In the genomic region with DNA sequence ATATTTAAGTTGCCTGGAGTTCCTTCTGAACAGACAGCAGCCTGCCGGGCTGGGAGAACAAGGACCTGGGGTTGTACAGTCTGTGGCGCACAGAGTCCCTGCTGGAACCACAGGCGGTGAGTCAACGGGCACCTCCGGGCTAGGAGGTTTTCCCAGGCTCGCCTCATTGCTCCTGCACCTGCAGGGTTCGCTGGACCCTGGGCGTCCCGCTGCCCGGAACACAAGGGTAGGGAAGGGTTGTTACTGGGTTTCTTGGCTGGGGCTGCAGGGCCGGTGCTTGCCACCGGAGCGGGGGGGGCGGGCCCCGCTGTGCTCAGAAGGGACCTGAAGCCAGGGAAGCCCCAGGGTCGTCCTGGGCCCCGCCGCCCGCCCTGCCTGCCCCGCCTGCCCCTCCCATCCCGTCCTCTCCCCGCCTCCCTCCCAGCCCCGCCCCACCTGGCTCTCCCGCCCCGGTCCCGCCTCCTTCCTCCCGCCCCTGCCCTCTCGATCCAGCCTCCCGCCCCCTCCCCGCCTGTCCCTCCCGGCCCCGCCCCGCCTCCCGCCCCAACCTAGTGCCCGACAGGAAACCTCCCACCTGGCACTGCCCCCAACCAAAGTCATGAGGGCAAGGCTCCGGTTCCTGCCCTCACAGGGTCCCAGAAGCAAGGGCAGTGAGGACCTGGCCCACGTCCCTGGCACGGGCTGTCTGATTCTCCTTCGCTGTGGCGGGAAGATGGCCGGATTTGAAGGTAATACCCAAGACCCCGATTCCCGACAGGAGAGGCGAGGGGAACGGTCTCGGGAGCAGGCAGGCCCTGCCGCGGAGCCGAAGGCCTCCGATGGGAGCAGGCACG, we compare ENCODE assay signal across 8 cellular contexts. TPM values are rescaled to one million over a fixed set of nuclear protein-coding genes. Genes with fewer than 3 reads are reported as not detected.
DNase-seq lines count a peak whose midpoint lies in the region; ATAC-seq and TF ChIP-seq lines count a peak whose summit lies in the region.

No MANE protein-coding gene starts in this region.

- peaks cover 6% of the 10 kb centered on the region; the same call in 1 of the 2 replicates for H3K79me2 ChIP-seq in SK-N-SH (ENCODE audit: insufficient read depth)

- no peak for TF ChIP-seq RAD21 in SK-N-SH (IDR thresholded peaks at IDR 0.05; ENCODE audit: low read length)

- H4K20me1 ChIP-seq in SK-N-SH (ENCODE audit: insufficient read depth) = peaks cover 8% of the 10 kb centered on the region; the same call in 1 of the 2 replicates

- peak overlapping the region; percentile 58 for H3K27ac Mint-ChIP-seq in activated naive CD8-positive, alpha-beta T cell treated with anti-CD3 and anti-CD28 coated beads, Interleukin-2, amount 10 ng/mL, durations not matched to agents 7 days and 5 days

- peaks cover 7% of the 10 kb centered on the region for H3K9me3 Mint-ChIP-seq in activated naive CD8-positive, alpha-beta T cell treated with anti-CD3 and anti-CD28 coated beads, Interleukin-2, amount 10 ng/mL, durations not matched to agents 7 days and 5 days

- no peaks in the 10 kb centered on the region for H3K9me2 ChIP-seq in SK-N-SH

- peak overlapping the region; percentile 90 for H3K4me2 ChIP-seq in SK-N-SH

- H3K4me1 ChIP-seq in SK-N-SH (ENCODE audit: control insufficient read depth in 1 of 2, insufficient read depth in 2 of 2, low read depth in 1 of 2, low read length in 1 of 2) (peaks cover 6 to 22% of the 10 kb centered on the region in 2 experiments; a peak in 3 of 4 replicates), psoas muscle (peaks cover 12% of the 10 kb centered on the region), aorta (ENCODE audit: control insufficient read depth in 1 of 2, insufficient read depth in 2 of 2, low read length in 2 of 2) (no peaks in the 10 kb centered on the region)

- no peaks in the 10 kb centered on the region for H3K9me3 ChIP-seq in SK-N-SH
- H3K9me3 ChIP-seq in psoas muscle = no peaks in the 10 kb centered on the region
- no peaks in the 10 kb centered on the region for H3K9me3 ChIP-seq in aorta (ENCODE audit: control insufficient read depth, low read length)

- H3K4me3 Mint-ChIP-seq in activated naive CD8-positive, alpha-beta T cell treated with anti-CD3 and anti-CD28 coated beads, Interleukin-2, amount 10 ng/mL, durations not matched to agents 7 days and 5 days = peak overlapping the region; percentile 80

- H3K27ac ChIP-seq in SK-N-SH (ENCODE audit: low read depth in 2 of 2, low read length in 1 of 2) = peak overlapping the region in 1 of 2 experiments; percentile 35; a peak in 1 of 4 replicates
- peak overlapping the region; percentile 67 for H3K27ac ChIP-seq in psoas muscle
- H3K27ac ChIP-seq in aorta (ENCODE audit: low read depth in 1 of 2, low read length in 2 of 2) = peak overlapping the region in 1 of 2 donors; percentile 51

- H3K36me3 ChIP-seq in SK-N-SH (replicated peaks in 1 of 2; ENCODE audit: control insufficient read depth in 1 of 2, insufficient read depth in 2 of 2, low read length in 1 of 2) (peaks cover 4 to 25% of the 10 kb centered on the region in 2 experiments), psoas muscle (ENCODE audit: insufficient read depth in 1 of 2, low read depth in 1 of 2) (peaks cover 3 to 23% of the 10 kb centered on the region in 2 donors), aorta (ENCODE audit: control insufficient read depth in 1 of 2, insufficient read depth in 2 of 2, low read length in 1 of 2) (peaks cover 0 to 2% of the 10 kb centered on the region in 2 donors)

- peaks cover 4% of the 10 kb centered on the region for H3K4me1 Mint-ChIP-seq in activated naive CD8-positive, alpha-beta T cell treated with anti-CD3 and anti-CD28 coated beads, Interleukin-2, amount 10 ng/mL, durations not matched to agents 7 days and 5 days

- intact Hi-C loops in left cardiac atrium (cut with DNase I) (loop anchor here in 1 of 2 donors (10.0 kb wide), 2 partner anchors 183 to 243 kb away; no protein-coding TSS in a partner anchor), psoas muscle (cut with DNase I) (loop anchor here in 1 of 2 donors (10.0 kb wide), 1 partner anchor 243 kb away; no protein-coding TSS in a partner anchor), aorta (cut with DNase I) (no loop called here)

- DNase-seq in AG08396 (ENCODE audit: low spot score) (peak; percentile 74), GM19240 (ENCODE audit: insufficient read length, low spot score) (peak; percentile 44), LoVo (ENCODE audit: low spot score) (peak; percentile 83), SK-N-SH (peak; percentile 94), left cardiac atrium (peak; percentile 81), psoas muscle (peak; percentile 79 to 84), aorta (peak; percentile 81 to 92)
- no peak for DNase-seq in activated naive CD8-positive, alpha-beta T cell treated with anti-CD3 and anti-CD28 coated beads, Interleukin-2, amount 10 ng/mL, durations not matched to agents 7 days and 5 days

- peak; percentile 51 for ATAC-seq in activated naive CD8-positive, alpha-beta T cell treated with anti-CD3 and anti-CD28 coated beads, Interleukin-2, amount 10 ng/mL, durations not matched to agents 7 days and 5 days (ENCODE audit: low read depth)
- ATAC-seq in left cardiac atrium (peak; percentile 70 to 79), psoas muscle (peak; percentile 70 to 79 (median 76)), aorta (ENCODE audit: low FRiP score) (peak; percentile 55)

- H3K36me3 Mint-ChIP-seq in activated naive CD8-positive, alpha-beta T cell treated with anti-CD3 and anti-CD28 coated beads, Interleukin-2, amount 10 ng/mL, durations not matched to agents 7 days and 5 days = peaks cover 5% of the 10 kb centered on the region

- no peaks in the 10 kb centered on the region for H3K27me3 ChIP-seq in SK-N-SH (ENCODE audit: insufficient read depth)
- no peaks in the 10 kb centered on the region for H3K27me3 ChIP-seq in psoas muscle (ENCODE audit: insufficient read depth in 3 of 3, low read length in 2 of 3)
- no peaks in the 10 kb centered on the region for H3K27me3 ChIP-seq in aorta (ENCODE audit: control insufficient read depth in 1 of 2, insufficient read depth in 2 of 2, low read length in 1 of 2)

- no peak for TF ChIP-seq CTCF in SK-N-SH (IDR thresholded peaks at IDR 0.05)
- no peak for TF ChIP-seq CTCF in psoas muscle (IDR thresholded peaks at IDR 0.05)

- no peak for TF ChIP-seq EP300 in SK-N-SH (IDR thresholded peaks at IDR 0.05; ENCODE audit: borderline replicate concordance in 1 of 2, low read depth in 1 of 2, low read length in 1 of 2)

- H2AFZ ChIP-seq in SK-N-SH (ENCODE audit: low read depth) = 0 out of 2 replicates have a peak overlapping the region, but pooled peaks have one; percentile 68

- POLR2A ChIA-PET in SK-N-SH (lab: Yijun Ruan, JAX) = no interaction called here
- POLR2A ChIA-PET in activated naive CD8-positive, alpha-beta T cell treated with anti-CD3 and anti-CD28 coated beads, Interleukin-2, amount 10 ng/mL, durations not matched to agents 7 days and 5 days (lab: Charles Lee) = interaction anchor here (0.6 kb wide), 1 partner anchor 182 kb away, joined by 3 read pairs; no protein-coding TSS in a partner anchor

- H3K27me3 Mint-ChIP-seq in activated naive CD8-positive, alpha-beta T cell treated with anti-CD3 and anti-CD28 coated beads, Interleukin-2, amount 10 ng/mL, durations not matched to agents 7 days and 5 days = peaks cover 22% of the 10 kb centered on the region

- WGBS in SK-N-SH (ENCODE audit: low lambda C conversion rate) = 0% methylated on average over 19 of the region's 51 CpGs
- WGBS in psoas muscle, 3 donors = 0 to 1% (median 1%) methylated on average over 27 to 49 of the region's 51 CpGs
- 1% methylated on average over 37 to 51 of the region's 51 CpGs for WGBS in aorta, 2 donors

- CTCF ChIA-PET in SK-N-SH (lab: Yijun Ruan, JAX) = interaction anchor here (2.8 kb wide), 1 partner anchor 35 kb away, joined by 11 read pairs; no protein-coding TSS in a partner anchor

- H3K4me3 ChIP-seq in SK-N-SH (ENCODE audit: low read depth in 2 of 2, low read length in 1 of 2) (peak overlapping the region; percentile 63 to 68), psoas muscle (peak overlapping the region; percentile 67), aorta (ENCODE audit: low read length in 2 of 2) (peak overlapping the region; percentile 42 to 70)

- peak overlapping the region; percentile 53 for H3K9ac ChIP-seq in SK-N-SH

- no peaks in the 10 kb centered on the region for H3F3A ChIP-seq in SK-N-SH (replicated peaks; ENCODE audit: insufficient read depth)

TF ChIP-seq in SK-N-SH, 30 proteins besides CTCF, POLR2A, EP300 and RAD21 (continues in another document):
- TF ChIP-seq POLR2AphosphoS5 (IDR thresholded peaks at IDR 0.05; ENCODE audit: low read depth, low read length) (peak; percentile 25; the same call in 1 of the 2 replicates), FOXJ3 (CRISPR knock-in tag; IDR thresholded peaks at IDR 0.05) (no peak), YY1 (IDR thresholded peaks at IDR 0.05; ENCODE audit: low read depth) (no peak), SMC3 (IDR thresholded peaks at IDR 0.05; ENCODE audit: low read depth, low read length) (no peak), MXI1 (IDR thresholded peaks at IDR 0.05; ENCODE audit: low read depth, low read length) (no peak), FOSL2 (IDR thresholded peaks at IDR 0.05; ENCODE audit: borderline replicate concordance, low read depth) (peak; percentile 23; the same call in 1 of the 2 replicates)

RNA-seq across cellular contexts. Expression of gene JMJD4, which starts 6.8 kb away (rescaled TPM):
- polyA plus RNA-seq in SK-N-SH (2012; rRNA removed) (15.0 and 16.6 TPM in 2 replicates), psoas muscle (10 to 100 TPM; 12.4 to 20.5 (median 15.7) TPM), aorta (10 to 100 TPM; 10.6 to 11.9 TPM)
- polyA plus RNA-seq in SK-N-SH (2012; cell fraction: cytosol; rRNA removed) = 5.9 and 11.5 TPM in 2 replicates
- 24.2 and 29.6 TPM in 2 replicates for polyA plus RNA-seq in SK-N-SH (2012; cell fraction: nucleus; rRNA removed)
- 10 to 100 TPM; 20.4 to 21.6 TPM for total RNA-seq in activated naive CD8-positive, alpha-beta T cell treated with anti-CD3 and anti-CD28 coated beads, Interleukin-2, amount 10 ng/mL, durations not matched to agents 7 days and 5 days
- total RNA-seq in left cardiac atrium (10 to 100 TPM in 1 of 2 donors, 1 to 10 TPM in 1; 9.7 to 14.1 TPM), psoas muscle (10 to 100 TPM in 3 of 4 donors, 1 to 10 TPM in 1; 9.0 to 16.2 (median 14.3) TPM), aorta (10 to 100 TPM; 13.3 to 14.4 TPM)

RNA-seq across cellular contexts. Expression of gene SNAP47, which starts 7.0 kb away (rescaled TPM):
- 44.0 and 45.6 TPM in 2 replicates for polyA plus RNA-seq in SK-N-SH (2012; rRNA removed)
- 41.0 and 45.9 TPM in 2 replicates for polyA plus RNA-seq in SK-N-SH (2012; cell fraction: cytosol; rRNA removed)
- polyA plus RNA-seq in SK-N-SH (2012; cell fraction: nucleus; rRNA removed) = 32.7 and 40.3 TPM in 2 replicates
- total RNA-seq in activated naive CD8-positive, alpha-beta T cell treated with anti-CD3 and anti-CD28 coated beads, Interleukin-2, amount 10 ng/mL, durations not matched to agents 7 days and 5 days = 10 to 100 TPM; 29.0 to 29.2 TPM
- total RNA-seq in left cardiac atrium = 10 to 100 TPM; 37.9 to 38.5 TPM
- total RNA-seq in psoas muscle = 10 to 100 TPM; 19.6 to 40.5 (median 31.5) TPM
- polyA plus RNA-seq in psoas muscle = 10 to 100 TPM; 17.9 to 26.6 (median 20.4) TPM
- 10 to 100 TPM; 18.1 to 24.6 TPM for total RNA-seq in aorta
- polyA plus RNA-seq in aorta = 10 to 100 TPM; 14.6 to 14.8 TPM
